Comparison of ENCODE assay signal across 29 cellular contexts in genomic region chr6:27056615-27057014, GRCh38.
"Had no signal": no experiment of that assay in that cellular context is flagged by ENCODE, and none has a peak within 500 bp of the region (broad histone marks: within the 10 kb centered on the region; RNA-seq: fewer than 3 reads in every experiment).

No MANE protein-coding gene starts in this region.

- H3K4me3 Mint-ChIP-seq: dendritic cell treated with granulocyte-macrophage colony-stimulating factor and Interleukin-4, amounts not matched to agents 40 ng/mL and 50 ng/mL, for 4 days; effector memory CD8-positive, alpha-beta T cell; endodermal cell had no signal

- H3K9me3 ChIP-seq: colonic mucosa, esophagus muscularis mucosa, esophagus squamous epithelium, gastrocnemius medialis, gastroesophageal sphincter, heart left ventricle, heart right ventricle had no signal

- DNase-seq: colonic mucosa; cortex of kidney; dermis blood vessel endothelial cell; dorsolateral prefrontal cortex; effector CD4-positive, alpha-beta T cell; effector CD8-positive, alpha-beta T cell; effector memory CD4-positive, alpha-beta T cell; effector memory CD8-positive, alpha-beta T cell; endodermal cell; erythroblast; esophagus squamous epithelium; foreskin fibroblast; foreskin keratinocyte; foreskin melanocyte; gastrocnemius medialis; glutamatergic neuron; head of caudate nucleus; heart left ventricle; heart right ventricle had no signal

- H3K4me1 ChIP-seq: colonic mucosa, esophagus muscularis mucosa, foreskin keratinocyte, gastrocnemius medialis, gastroesophageal sphincter, heart left ventricle, heart right ventricle had no signal

- H3K27ac Mint-ChIP-seq: dendritic cell treated with granulocyte-macrophage colony-stimulating factor and Interleukin-4, amounts not matched to agents 40 ng/mL and 50 ng/mL, for 4 days; effector memory CD8-positive, alpha-beta T cell; endodermal cell had no signal

- FAIRE-seq: colon, endometrium, endothelial cell of umbilical vein, frontal cortex had no signal

- ATAC-seq: effector memory CD8-positive, alpha-beta T cell; esophagus mucosa; foreskin keratinocyte; gastrocnemius medialis; gastroesophageal sphincter; heart left ventricle; heart right ventricle had no signal

- H3K4me3 ChIP-seq: colonic mucosa, coronary artery, dorsolateral prefrontal cortex, esophagus muscularis mucosa, esophagus squamous epithelium, gastrocnemius medialis, gastroesophageal sphincter, heart left ventricle, heart right ventricle had no signal

- H3K9me3 Mint-ChIP-seq: dendritic cell treated with granulocyte-macrophage colony-stimulating factor and Interleukin-4, amounts not matched to agents 40 ng/mL and 50 ng/mL, for 4 days; effector memory CD8-positive, alpha-beta T cell; endodermal cell had no signal

- H3K27me3 ChIP-seq: colonic mucosa, gastrocnemius medialis, gastroesophageal sphincter had no signal

- H3K27ac ChIP-seq: colonic mucosa, coronary artery, dorsolateral prefrontal cortex, epithelial cell of prostate, esophagus muscularis mucosa, esophagus squamous epithelium, foreskin keratinocyte, gastrocnemius medialis, gastroesophageal sphincter, heart left ventricle, heart right ventricle had no signal

- H3K36me3 ChIP-seq: colonic mucosa, esophagus muscularis mucosa, esophagus squamous epithelium, gastrocnemius medialis, gastroesophageal sphincter, heart left ventricle, heart right ventricle had no signal
